Comparison of ENCODE assay signal across 1 cellular context in genomic region chr12:4719821-4720636, GRCh38.
TF ChIP-seq lines count a peak whose summit lies in the region.

Gene GALNT8, plus strand, starts transcription at chr12:4720400. Its CDS starts 278 bp downstream, at chr12:4720678.

TF ChIP-seq in WTC11, 78 proteins besides CTCF, POLR2A, EP300 and RAD21 (continued from another document):
- TF ChIP-seq ARID4B (CRISPR knock-in tag; IDR thresholded peaks at IDR 0.05; ENCODE audit: borderline replicate concordance): no peak
- no peak for TF ChIP-seq NFATC4 (CRISPR knock-in tag; IDR thresholded peaks at IDR 0.05)
- no peak for TF ChIP-seq NR3C1 (CRISPR knock-in tag; conservative IDR thresholded peaks at IDR 0.05; ENCODE audit: low read depth)
- TF ChIP-seq MXD4 (CRISPR knock-in tag; IDR thresholded peaks at IDR 0.05; ENCODE audit: borderline replicate concordance): no peak
- TF ChIP-seq ATF2 (CRISPR knock-in tag; IDR thresholded peaks at IDR 0.05; ENCODE audit: borderline replicate concordance, low read depth): no peak
